In the genomic region with DNA sequence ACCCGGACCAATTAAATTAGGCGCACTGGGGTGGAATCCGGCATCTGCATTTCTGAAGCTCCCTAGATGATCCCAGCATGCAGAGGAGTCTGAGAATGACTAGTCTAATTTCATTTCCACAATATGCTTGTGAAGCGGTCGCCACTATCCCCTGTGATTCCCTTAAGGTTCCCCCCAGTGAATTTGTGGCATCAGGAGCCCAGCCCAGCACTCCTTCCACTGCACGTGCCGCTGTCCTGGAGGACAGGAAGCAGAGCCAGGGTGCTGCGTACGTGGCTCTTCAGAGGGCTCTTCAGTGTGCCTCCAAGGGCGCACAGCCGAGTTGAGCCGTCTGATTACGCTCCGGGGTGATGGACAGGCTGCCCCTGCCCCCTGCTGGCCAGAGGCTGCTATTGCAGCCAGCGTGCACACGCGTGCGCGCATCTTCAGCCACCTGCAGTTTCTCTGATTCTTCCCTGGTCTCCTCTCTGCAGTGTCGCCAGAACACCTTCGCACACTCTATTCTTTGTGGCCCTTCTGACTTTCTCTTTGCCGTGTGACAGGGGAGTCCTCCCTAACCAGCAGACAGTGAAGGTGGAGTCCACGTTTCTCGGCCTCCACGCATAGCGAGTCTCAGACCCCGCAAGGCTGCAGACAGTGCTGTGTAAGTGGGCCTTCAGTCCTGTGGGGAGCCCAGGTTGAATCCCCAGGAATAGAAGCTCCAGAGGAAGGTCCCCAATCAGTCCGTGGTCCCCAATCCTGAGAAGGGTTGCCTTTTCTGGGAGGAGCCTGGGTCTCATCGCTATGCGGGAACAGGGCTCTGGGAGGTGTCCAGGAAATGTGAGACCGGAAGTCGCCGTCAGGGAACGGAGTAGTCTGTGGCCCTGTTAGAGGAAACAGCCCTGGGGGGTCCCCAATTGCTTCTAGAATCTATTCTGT, we compare ENCODE assay signal across 8 cellular contexts. TPM values are rescaled to one million over a fixed set of nuclear protein-coding genes. Genes with fewer than 3 reads are reported as not detected.
DNase-seq lines count a peak whose midpoint lies in the region; ATAC-seq and TF ChIP-seq lines count a peak whose summit lies in the region.

No MANE protein-coding gene starts in this region.

- WGBS in right lobe of liver (ENCODE audit: insufficient coverage, low coverage, low lambda C conversion rate, missing lambda C conversion rate) = 19% methylated on average over 19 of the region's 34 CpGs

- H3K9ac ChIP-seq in BLaER1 = no peak overlapping the region

- intact Hi-C loops in right lobe of liver (cut with DNase I) = no loop called here

- H3K4me2 ChIP-seq in BLaER1 = peak overlapping the region; percentile 72

- peak; percentile 84 to 92 for DNase-seq in NCI-H524 (lab: John Stamatoyannopoulos, UW)
- DNase-seq in activated CD4-positive, alpha-beta T cell treated with anti-CD3 and anti-CD28 coated beads, Interleukin-2, amount 50 U/mL, for 1 hour = peak; percentile 78
- peak; percentile 40 to 81 for DNase-seq in dermis microvascular lymphatic vessel endothelial cell (ENCODE audit: low read depth in 2 of 2)
- peak; percentile 78 to 86 (median 83) for DNase-seq in right lobe of liver
- peak; percentile 70 to 81 (median 71) for DNase-seq in stimulated activated CD4-positive, alpha-beta T cell treated with anti-CD3 and anti-CD28 coated beads, TNF-alpha, amount 100 ng/mL, for 24 hours (ENCODE audit: low read depth in 3 of 3)

- no peaks in the 10 kb centered on the region for H4K20me1 ChIP-seq in BLaER1

- H3K36me3 ChIP-seq in BLaER1 = no peaks in the 10 kb centered on the region
- H3K36me3 ChIP-seq in right lobe of liver = no peaks in the 10 kb centered on the region

- no peaks in the 10 kb centered on the region for H3K27me3 ChIP-seq in BLaER1
- H3K27me3 ChIP-seq in right lobe of liver = peaks cover 0 to 15% of the 10 kb centered on the region in 2 donors

- H3K27ac ChIP-seq in BLaER1 (no peak overlapping the region), right lobe of liver (no peak overlapping the region)

- H3K4me3 ChIP-seq in BLaER1 = no peak overlapping the region; the same call in 1 of the 2 replicates
- peak overlapping the region in 1 of 3 donors; percentile 27 for H3K4me3 ChIP-seq in right lobe of liver

- TF ChIP-seq CTCF in right lobe of liver (IDR thresholded peaks at IDR 0.05) = peak; percentile 97 to 100 (median 100)

- ATAC-seq in GM19328 (IDR thresholded peaks at IDR 0.05; ENCODE audit: unreplicated experiment) = peak; percentile 80
- peak; percentile 66 for ATAC-seq in HG03469 (IDR thresholded peaks at IDR 0.05; ENCODE audit: unreplicated experiment)
- ATAC-seq in right lobe of liver = peak; percentile 99 to 100 (median 100)

- H3K4me1 ChIP-seq in BLaER1 = peaks cover 18% of the 10 kb centered on the region
- H3K4me1 ChIP-seq in right lobe of liver = no peaks in the 10 kb centered on the region

- no peaks in the 10 kb centered on the region for H3K9me3 ChIP-seq in BLaER1
- H3K9me3 ChIP-seq in right lobe of liver = no peaks in the 10 kb centered on the region

- TF ChIP-seq POLR2A in right lobe of liver (IDR thresholded peaks at IDR 0.05) = no peak

RNA-seq across cellular contexts. Expression of gene NCR2, which starts 16.5 kb away (rescaled TPM):
- not detected in 2 replicates for total RNA-seq in dermis microvascular lymphatic vessel endothelial cell
- total RNA-seq in right lobe of liver = not detected

RNA-seq across cellular contexts. Expression of gene TREM1, which starts 32.4 kb away (rescaled TPM):
- 0.13 TPM in 1 of 2 replicates, not detected in the other for total RNA-seq in dermis microvascular lymphatic vessel endothelial cell
- 1 to 10 TPM in 1 of 6 experiments, under 1 TPM in 4, not detected in 1; 0.51 to 3.3 (median 0.88) TPM for total RNA-seq in right lobe of liver
